In the genomic region with DNA sequence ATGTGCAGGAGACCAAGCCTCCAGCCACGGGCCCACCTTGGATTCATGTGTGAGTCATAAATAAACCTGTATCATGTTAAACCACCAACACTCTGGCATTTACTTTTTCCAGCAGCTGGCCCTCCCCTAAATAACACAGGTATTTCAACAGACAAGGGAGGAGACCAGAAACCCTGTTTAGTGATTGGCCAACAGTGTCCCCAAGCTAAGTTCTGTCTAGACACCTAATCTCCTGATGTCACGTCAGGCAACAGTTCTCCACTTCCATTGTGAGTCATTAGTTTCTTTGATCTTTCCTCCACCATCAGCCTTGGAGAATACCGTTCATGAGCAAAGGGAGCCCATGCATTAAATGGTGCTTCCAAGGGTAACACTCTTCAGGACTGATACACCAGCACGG, we compare ENCODE assay signal across 24 cellular contexts.
DNase-seq lines count a peak whose midpoint lies in the region; ATAC-seq, FAIRE-seq and TF ChIP-seq lines count a peak whose summit lies in the region.
"Had no signal": no experiment of that assay in that cellular context is flagged by ENCODE, and none has a peak within 500 bp of the region (broad histone marks: within the 10 kb centered on the region; RNA-seq: fewer than 3 reads in every experiment).

No MANE protein-coding gene starts in this region.

- H3K23ac ChIP-seq in H1 (ENCODE audit: insufficient read length) = no peak overlapping the region

- no peak overlapping the region for H2BK15ac ChIP-seq in H1 (ENCODE audit: low read length)

- no peak overlapping the region for H4K91ac ChIP-seq in H1 (replicated peaks; ENCODE audit: insufficient read length, low read length)

- no peaks in the 10 kb centered on the region for H3K79me2 ChIP-seq in H1 (ENCODE audit: control insufficient read depth in 1 of 2, insufficient read depth in 2 of 2, low read length in 2 of 2)
- no peaks in the 10 kb centered on the region for H3K79me2 ChIP-seq in neural progenitor cell (ENCODE audit: low read depth)

- no peak overlapping the region for H4K5ac ChIP-seq in H1 (ENCODE audit: insufficient read length, low read depth, low read length)

- no peak overlapping the region for H3K14ac ChIP-seq in H1 (ENCODE audit: insufficient read length)

- peaks cover 0 to 2% (median under 1%) of the 10 kb centered on the region in 4 experiments; a peak in 4 of 7 replicates for H3K4me1 ChIP-seq in H1 (replicated peaks in 1 of 4; ENCODE audit: control insufficient read depth in 3 of 4, insufficient read depth in 4 of 4, low read length in 3 of 4)
- H3K4me1 ChIP-seq in neural progenitor cell = peaks cover 4% of the 10 kb centered on the region
- no peaks in the 10 kb centered on the region for H3K4me1 ChIP-seq in effector memory CD4-positive, alpha-beta T cell (ENCODE audit: control insufficient read depth, insufficient read depth, low read length, poor library complexity, severe bottlenecking)
- H3K4me1 ChIP-seq: A549; BLaER1 treated with 17β-estradiol and CSF1 and Interleukin-3, amounts not matched to agents 10 nM and 100 nM; Caco-2 had no signal

- H3K27me3 ChIP-seq in H1 (replicated peaks in 1 of 4; ENCODE audit: control insufficient read depth in 3 of 4, extremely low read depth in 1 of 4, insufficient read depth in 3 of 4, low read length in 3 of 4) = no peaks in the 10 kb centered on the region; a peak in 3 of 7 replicates
- no peaks in the 10 kb centered on the region for H3K27me3 ChIP-seq in neural progenitor cell
- no peaks in the 10 kb centered on the region for H3K27me3 ChIP-seq in effector memory CD4-positive, alpha-beta T cell (replicated peaks; ENCODE audit: control insufficient read depth, insufficient read depth, low read length, poor library complexity, severe bottlenecking)
- H3K27me3 ChIP-seq: BLaER1 treated with 17β-estradiol and CSF1 and Interleukin-3, amounts not matched to agents 10 nM and 100 nM had no signal

- H4K20me1 ChIP-seq in H1 (replicated peaks in 1 of 2; ENCODE audit: control insufficient read depth in 1 of 2, insufficient read depth in 2 of 2, low read length in 2 of 2) = no peaks in the 10 kb centered on the region
- no peaks in the 10 kb centered on the region for H4K20me1 ChIP-seq in neural progenitor cell (ENCODE audit: low read depth)
- H4K20me1 ChIP-seq: BLaER1 treated with 17β-estradiol and CSF1 and Interleukin-3, amounts not matched to agents 10 nM and 100 nM had no signal

- H3K27me3 Mint-ChIP-seq in nephron progenitor cell (ENCODE audit: low read depth, poor library complexity) (peaks cover 10% of the 10 kb centered on the region), neural progenitor cell (ENCODE audit: insufficient read depth, low read depth) (peaks cover 2% of the 10 kb centered on the region)
- peaks cover 8 to 14% of the 10 kb centered on the region in 2 donors for H3K27me3 Mint-ChIP-seq in natural killer cell treated with Interleukin-12 subunit alpha and Interleukin-12 subunit beta and Interleukin-15 and Interleukin-18, amount 100 ng/mL, for 72 hours
- H3K27me3 Mint-ChIP-seq: B cell; CD4-positive, alpha-beta T cell had no signal

- H3K23me2 ChIP-seq in H1 (ENCODE audit: low read depth, low read length) = no peaks in the 10 kb centered on the region

- no peaks in the 10 kb centered on the region for H3K79me1 ChIP-seq in H1 (ENCODE audit: low read depth, low read length)

- H3K9me3 Mint-ChIP-seq in nephron progenitor cell (peaks cover 14% of the 10 kb centered on the region), neural progenitor cell (peaks cover 8% of the 10 kb centered on the region)
- no peaks in the 10 kb centered on the region for H3K9me3 Mint-ChIP-seq in natural killer cell treated with Interleukin-12 subunit alpha and Interleukin-12 subunit beta and Interleukin-15 and Interleukin-18, amount 100 ng/mL, for 72 hours
- H3K9me3 Mint-ChIP-seq: CD4-positive, alpha-beta T cell; CD8-positive, alpha-beta T cell had no signal

- peak; percentile 9 for DNase-seq in H4 (ENCODE audit: low spot score)
- DNase-seq in H1 (ENCODE audit: low read depth in 1 of 2, low spot score in 2 of 2) = no peak
- no peak for DNase-seq in nephron progenitor cell
- DNase-seq in neural progenitor cell (ENCODE audit: low spot score) = no peak
- no peak for DNase-seq in EL
- no peak for DNase-seq in natural killer cell treated with Interleukin-12 subunit alpha and Interleukin-12 subunit beta and Interleukin-15 and Interleukin-18, amount 100 ng/mL, for 72 hours (ENCODE audit: low spot score)
- no peak for DNase-seq in effector memory CD4-positive, alpha-beta T cell
- DNase-seq: AML-193; Caco-2; Calu3; CD4-positive, alpha-beta T cell; CD8-positive, alpha-beta T cell; DMS79 treated with DMSO at 0.1 percent for 48 hours; GDM1 had no signal

- no peak overlapping the region for H3K18ac ChIP-seq in H1 (ENCODE audit: extremely low read depth, low read length)

- H2AK5ac ChIP-seq in H1 (ENCODE audit: low read depth, low read length) = peak overlapping the region; percentile 96; the same call in 1 of the 2 replicates

- no peak overlapping the region for H4K8ac ChIP-seq in H1 (ENCODE audit: extremely low read depth, insufficient read depth, low read length)

- H3K4me3 ChIP-seq in H1 (ENCODE audit: extremely low read depth in 1 of 4, insufficient read depth in 2 of 4, low read depth in 3 of 4, low read length in 4 of 4) = no peak overlapping the region
- H3K4me3 ChIP-seq in neural progenitor cell = no peak overlapping the region
- H3K4me3 ChIP-seq in effector memory CD4-positive, alpha-beta T cell (ENCODE audit: insufficient read depth, low read depth, low read length, poor library complexity, severe bottlenecking) = no peak overlapping the region
- H3K4me3 ChIP-seq: A549; BLaER1 treated with 17β-estradiol and CSF1 and Interleukin-3, amounts not matched to agents 10 nM and 100 nM; GM12878 had no signal

- CTCF ChIA-PET in H1 (lab: Charles Lee; ENCODE audit: partially characterized antibody) = interaction anchor here (0.9 kb wide), 1 partner anchor 67 kb away, joined by 3 read pairs; no protein-coding TSS in a partner anchor

- H3K56ac ChIP-seq in H1 (replicated peaks; ENCODE audit: insufficient read length, low read depth, low read length) = no peak overlapping the region

- no peak for TF ChIP-seq EP300 in H1 (IDR thresholded peaks at IDR 0.05; ENCODE audit: borderline replicate concordance in 1 of 2, low read depth in 2 of 2, low read length in 2 of 2)

- no peak for TF ChIP-seq RAD21 in H1 (IDR thresholded peaks at IDR 0.05 in 1 of 2, conservative IDR thresholded peaks at IDR 0.05 in 1 of 2; ENCODE audit: low read depth in 2 of 2, low read length in 2 of 2)

- H3K4me2 ChIP-seq in H1 (ENCODE audit: insufficient read depth in 1 of 2, low read depth in 2 of 2, low read length in 2 of 2) = no peak overlapping the region
- H3K4me2 ChIP-seq in neural progenitor cell = no peak overlapping the region
- H3K4me2 ChIP-seq: A549; BLaER1 treated with 17β-estradiol and CSF1 and Interleukin-3, amounts not matched to agents 10 nM and 100 nM had no signal

- TF ChIP-seq CTCF in H1 (IDR thresholded peaks at IDR 0.05; ENCODE audit: control extremely low read depth in 1 of 3, insufficient read depth in 1 of 3, low read depth in 1 of 3, low read length in 3 of 3) = no peak
- TF ChIP-seq CTCF in nephron progenitor cell (IDR thresholded peaks at IDR 0.05) = no peak
- no peak for TF ChIP-seq CTCF in neural progenitor cell (IDR thresholded peaks at IDR 0.05)

- H3K4me1 Mint-ChIP-seq in nephron progenitor cell (peaks cover 6% of the 10 kb centered on the region), neural progenitor cell (peaks cover 36% of the 10 kb centered on the region)
- no peaks in the 10 kb centered on the region for H3K4me1 Mint-ChIP-seq in natural killer cell treated with Interleukin-12 subunit alpha and Interleukin-12 subunit beta and Interleukin-15 and Interleukin-18, amount 100 ng/mL, for 72 hours (ENCODE audit: low read depth in 2 of 2)
- H3K4me1 Mint-ChIP-seq: B cell had no signal

- H3K9ac ChIP-seq in H1 (replicated peaks in 1 of 4; ENCODE audit: extremely low read depth in 1 of 4, low read depth in 3 of 4, low read length in 3 of 4) (no peak overlapping the region), neural progenitor cell (no peak overlapping the region)
- H3K9ac ChIP-seq: BLaER1 treated with 17β-estradiol and CSF1 and Interleukin-3, amounts not matched to agents 10 nM and 100 nM had no signal

- H3K36me3 ChIP-seq in H1 (ENCODE audit: control insufficient read depth in 2 of 4, insufficient read depth in 4 of 4, low read length in 3 of 4) (no peaks in the 10 kb centered on the region), neural progenitor cell (no peaks in the 10 kb centered on the region)
- H3K36me3 ChIP-seq in effector memory CD4-positive, alpha-beta T cell (ENCODE audit: control insufficient read depth, insufficient read depth, low read length) = no peaks in the 10 kb centered on the region
- H3K36me3 ChIP-seq: BLaER1 treated with 17β-estradiol and CSF1 and Interleukin-3, amounts not matched to agents 10 nM and 100 nM had no signal

- no peak for ATAC-seq in HG03342 (IDR thresholded peaks at IDR 0.05; ENCODE audit: unreplicated experiment)
- ATAC-seq in natural killer cell treated with Interleukin-12 subunit alpha and Interleukin-12 subunit beta and Interleukin-15 and Interleukin-18, amount 100 ng/mL, for 72 hours = no peak
- ATAC-seq: A549; CD8-positive, alpha-beta T cell; GM12878 had no signal

- H3K9me3 ChIP-seq in H1 (ENCODE audit: insufficient read depth in 2 of 2, low read depth in 1 of 2, low read length in 1 of 2) (peaks cover 0 to 2% of the 10 kb centered on the region in 2 experiments; a peak in 2 of 4 replicates), neural progenitor cell (ENCODE audit: low read depth) (no peaks in the 10 kb centered on the region)
- H3K9me3 ChIP-seq in effector memory CD4-positive, alpha-beta T cell (ENCODE audit: control insufficient read depth, low read length) = no peaks in the 10 kb centered on the region
- H3K9me3 ChIP-seq: A549, Caco-2 had no signal

- H2AFZ ChIP-seq in H1 (ENCODE audit: low read length) = no peak overlapping the region
- H2AFZ ChIP-seq in neural progenitor cell (replicated peaks) = no peak overlapping the region

- H3K36me3 Mint-ChIP-seq in nephron progenitor cell (ENCODE audit: low read depth) = peaks cover 72% of the 10 kb centered on the region
- H3K36me3 Mint-ChIP-seq in neural progenitor cell = peaks cover 57% of the 10 kb centered on the region
- H3K36me3 Mint-ChIP-seq in natural killer cell treated with Interleukin-12 subunit alpha and Interleukin-12 subunit beta and Interleukin-15 and Interleukin-18, amount 100 ng/mL, for 72 hours = no peaks in the 10 kb centered on the region
- H3K36me3 Mint-ChIP-seq: CD8-positive, alpha-beta T cell had no signal

- WGBS in H1 (ENCODE audit: extremely low coverage in 1 of 2, insufficient coverage in 1 of 2, insufficient read length in 1 of 2, insufficient replicate concordance in 2 of 2, low coverage in 1 of 2, low lambda C conversion rate in 2 of 2, missing lambda C conversion rate in 1 of 2), 2 experiments = 92% methylated on average over 4 of the region's 4 CpGs; no CpG with 5 or more reads in 1 of the 2 experiments

- H3K4me3 Mint-ChIP-seq in nephron progenitor cell (no peak overlapping the region), neural progenitor cell (no peak overlapping the region)
- H3K4me3 Mint-ChIP-seq in natural killer cell treated with Interleukin-12 subunit alpha and Interleukin-12 subunit beta and Interleukin-15 and Interleukin-18, amount 100 ng/mL, for 72 hours = no peak overlapping the region
- H3K4me3 Mint-ChIP-seq: B cell; CD4-positive, alpha-beta T cell; CD8-positive, alpha-beta T cell had no signal

- TF ChIP-seq POLR2A in H1 (IDR thresholded peaks at IDR 0.05; ENCODE audit: control extremely low read depth in 1 of 2, low read depth in 2 of 2, low read length in 2 of 2) = no peak

- H3K27ac Mint-ChIP-seq in nephron progenitor cell (peak overlapping the region; percentile 82), neural progenitor cell (peak overlapping the region; percentile 85)
- H3K27ac Mint-ChIP-seq in natural killer cell treated with Interleukin-12 subunit alpha and Interleukin-12 subunit beta and Interleukin-15 and Interleukin-18, amount 100 ng/mL, for 72 hours = no peak overlapping the region
- H3K27ac Mint-ChIP-seq: B cell; CD4-positive, alpha-beta T cell; CD8-positive, alpha-beta T cell had no signal

- H3K4ac ChIP-seq in H1 (replicated peaks; ENCODE audit: insufficient read length, low read depth, low read length) = no peak overlapping the region

- FAIRE-seq in H1 (lab: Jason Lieb, UNC) = no peak
- FAIRE-seq: A549, D721Med, GM12878, GM12892, GM18507 had no signal

- POLR2A ChIA-PET in H1 (lab: Charles Lee; ENCODE audit: partially characterized antibody) = no interaction called here

- no peak overlapping the region for H2BK20ac ChIP-seq in H1 (ENCODE audit: low read length)

- no peak overlapping the region for H2BK120ac ChIP-seq in H1 (replicated peaks; ENCODE audit: low read depth, low read length)

- H3K27ac ChIP-seq in H1 (ENCODE audit: low read depth, low read length) (no peak overlapping the region), neural progenitor cell (no peak overlapping the region)
- H3K27ac ChIP-seq in effector memory CD4-positive, alpha-beta T cell (ENCODE audit: insufficient read depth, low read length, poor library complexity, severe bottlenecking) = no peak overlapping the region
- H3K27ac ChIP-seq: 22Rv1; A549; BLaER1 treated with 17β-estradiol and CSF1 and Interleukin-3, amounts not matched to agents 10 nM and 100 nM; C4-2B had no signal

- no peak overlapping the region for H2BK12ac ChIP-seq in H1 (ENCODE audit: low read depth, low read length)

- H3F3A ChIP-seq in neural progenitor cell (ENCODE audit: low read depth) = no peaks in the 10 kb centered on the region

- no peak overlapping the region for H2BK5ac ChIP-seq in H1 (ENCODE audit: low read depth, low read length)

Comparison
In these comparisons a context has a peak if more than half of its experiments do, and no peak if none do; other contexts are left out.
1. H3K27ac Mint-ChIP-seq: peak in nephron progenitor cell (single experiment) and neural progenitor cell (single experiment); none in natural killer cell treated with Interleukin-12 subunit alpha and Interleukin-12 subunit beta and Interleukin-15 and Interleukin-18, amount 100 ng/mL, for 72 hours (0 of 2).